Comparison of ENCODE assay signal across 12 cellular contexts in the genomic region with DNA sequence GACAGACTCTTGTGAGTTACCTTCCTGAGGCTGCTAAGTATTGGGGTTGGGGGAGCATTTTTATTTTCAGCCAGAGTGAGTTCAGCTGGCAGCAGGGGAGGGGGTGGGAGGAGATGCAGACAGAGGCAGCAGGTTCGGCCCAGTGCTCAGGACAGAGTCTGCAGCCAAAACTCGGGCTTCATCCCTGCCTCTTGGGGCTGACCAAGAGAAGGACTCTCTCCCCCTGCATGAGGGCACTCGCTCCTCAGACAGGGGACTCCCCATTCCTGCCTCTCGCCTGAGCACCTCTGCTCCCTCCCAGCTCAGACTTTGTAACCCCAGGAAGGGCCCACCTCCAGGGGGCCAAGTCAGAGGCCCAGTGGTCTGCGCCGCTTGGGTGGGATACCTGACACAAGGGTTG. TPM values are rescaled to one million over a fixed set of nuclear protein-coding genes. Genes with fewer than 3 reads are reported as not detected.
DNase-seq lines count a peak whose midpoint lies in the region; ATAC-seq and TF ChIP-seq lines count a peak whose summit lies in the region.
"Had no signal": no experiment of that assay in that cellular context is flagged by ENCODE, and none has a peak within 500 bp of the region (broad histone marks: within the 10 kb centered on the region; RNA-seq: fewer than 3 reads in every experiment).

No MANE protein-coding gene starts in this region.

- no peak overlapping the region for H3K4me3 ChIP-seq in subcutaneous abdominal adipose tissue (ENCODE audit: low read depth in 1 of 5, low read length in 5 of 5)
- H3K4me3 ChIP-seq in ovary = no peak overlapping the region

- peak overlapping the region in 1 of 5 donors; percentile 75 for H3K9ac ChIP-seq in subcutaneous abdominal adipose tissue (ENCODE audit: low read length in 5 of 5)

- ATAC-seq in activated T-cell treated with anti-CD3 and anti-CD28 coated beads, Interleukin-2, amount 50 U/mL, for 4 hours = no peak
- ATAC-seq in GM21381 (IDR thresholded peaks at IDR 0.05; ENCODE audit: unreplicated experiment) = no peak
- ATAC-seq: PC-3 had no signal

- TF ChIP-seq CTCF in VCaP (conservative IDR thresholded peaks at IDR 0.05) (no peak), ovary (IDR thresholded peaks at IDR 0.05) (no peak)

- H3K27me3 ChIP-seq in subcutaneous abdominal adipose tissue (ENCODE audit: control insufficient read depth in 5 of 5, insufficient read depth in 4 of 5, low read length in 5 of 5) (no peaks in the 10 kb centered on the region), ovary (no peaks in the 10 kb centered on the region)

- H3K9me3 ChIP-seq in subcutaneous abdominal adipose tissue (ENCODE audit: control insufficient read depth in 5 of 5, low read length in 5 of 5) (no peaks in the 10 kb centered on the region), ovary (no peaks in the 10 kb centered on the region)

- peaks cover 21 to 88% (median 81%) of the 10 kb centered on the region in 5 donors for H3K4me1 ChIP-seq in subcutaneous abdominal adipose tissue (ENCODE audit: control insufficient read depth in 5 of 5, insufficient read depth in 5 of 5, low read length in 5 of 5)
- peaks cover 20% of the 10 kb centered on the region for H3K4me1 ChIP-seq in ovary (ENCODE audit: insufficient read depth)

- H3K27ac ChIP-seq in VCaP (peak overlapping the region; percentile 89; the same call in 1 of the 2 replicates), subcutaneous abdominal adipose tissue (ENCODE audit: low read depth, low read length) (peak overlapping the region; percentile 97), ovary (peak overlapping the region in 1 of 2 donors; percentile 69)
- H3K27ac ChIP-seq: WERI-Rb-1 had no signal

- peak overlapping the region in 5 of 6 donors; percentile 64 to 89 (median 74) for H3K27ac Mint-ChIP-seq in immature natural killer cell

- TF ChIP-seq POLR2A in ovary (IDR thresholded peaks at IDR 0.05) = no peak

- H3K36me3 Mint-ChIP-seq in activated T-cell treated with anti-CD3 and anti-CD28 coated beads, Interleukin-2, amount 50 U/mL, for 4 hours (ENCODE audit: insufficient read depth) = no peaks in the 10 kb centered on the region
- H3K36me3 Mint-ChIP-seq in immature natural killer cell = no peaks in the 10 kb centered on the region

- no peaks in the 10 kb centered on the region for H3K27me3 Mint-ChIP-seq in activated T-cell treated with anti-CD3 and anti-CD28 coated beads, Interleukin-2, amount 50 U/mL, for 4 hours (ENCODE audit: low read depth)
- peaks cover 2 to 13% (median 4%) of the 10 kb centered on the region in 3 donors for H3K27me3 Mint-ChIP-seq in immature natural killer cell (ENCODE audit: low read depth in 3 of 3)

- H3K36me3 ChIP-seq in subcutaneous abdominal adipose tissue (ENCODE audit: control insufficient read depth in 5 of 5, insufficient read depth in 5 of 5, low read length in 5 of 5) (peaks cover 0 to 9% (median 3%) of the 10 kb centered on the region in 5 donors), ovary (no peaks in the 10 kb centered on the region)

- DNase-seq in activated T-cell treated with anti-CD3 and anti-CD28 coated beads, Interleukin-2, amount 50 U/mL, for 4 hours = no peak
- DNase-seq in activated T-cell treated with anti-CD3 and anti-CD28 coated beads, Interleukin-2, amount 50 U/mL, for 48 hours = no peak
- DNase-seq in immature natural killer cell (no peak), NCI-H1694 (lab: John Stamatoyannopoulos, UW) (no peak), ovary (no peak)
- DNase-seq: NCI-H187 treated with DMSO at 0.1 percent for 48 hours, PC-3, retina, WERI-Rb-1 had no signal

- peaks cover 42% of the 10 kb centered on the region for H3K4me1 Mint-ChIP-seq in activated T-cell treated with anti-CD3 and anti-CD28 coated beads, Interleukin-2, amount 50 U/mL, for 4 hours (ENCODE audit: low read depth)
- peaks cover 36 to 37% of the 10 kb centered on the region in 2 donors for H3K4me1 Mint-ChIP-seq in immature natural killer cell

- H3K9me3 Mint-ChIP-seq in activated T-cell treated with anti-CD3 and anti-CD28 coated beads, Interleukin-2, amount 50 U/mL, for 4 hours = no peaks in the 10 kb centered on the region
- no peaks in the 10 kb centered on the region for H3K9me3 Mint-ChIP-seq in immature natural killer cell

- WGBS in ovary, 3 donors = 71 to 85% (median 80%) methylated on average over 5 to 6 of the region's 6 CpGs

- peak overlapping the region; percentile 74 for H3K4me3 Mint-ChIP-seq in activated T-cell treated with anti-CD3 and anti-CD28 coated beads, Interleukin-2, amount 50 U/mL, for 4 hours
- peak overlapping the region; percentile 65 to 81 (median 75) for H3K4me3 Mint-ChIP-seq in immature natural killer cell

- no peak for TF ChIP-seq EP300 in ovary (IDR thresholded peaks at IDR 0.05)

- intact Hi-C loops in ovary (cut with DNase I) = loop anchor here in 1 of 4 donors (1.0 kb wide), 1 partner anchor 69 kb away; the partner anchor contains the start of gene CEP170B

RNA-seq across cellular contexts. Expression of gene AKT1, which starts 1.1 kb away (rescaled TPM):
- 100 to 1,000 TPM; 107 to 124 (median 116) TPM for total RNA-seq in activated T-cell treated with anti-CD3 and anti-CD28 coated beads, Interleukin-2, amount 50 U/mL, for 4 hours
- polyA plus RNA-seq in immature natural killer cell = 10 to 100 TPM; 14.8 to 23.3 (median 21.3) TPM
- 100 to 1,000 TPM in 4 of 7 donors, 10 to 100 TPM in 3; 58.1 to 105 (median 103) TPM for total RNA-seq in ovary
- 10 to 100 TPM; 53.9 to 72.6 TPM for polyA plus RNA-seq in ovary

RNA-seq across cellular contexts. Expression of gene ZBTB42, which starts 4.2 kb away (rescaled TPM):
- total RNA-seq in activated T-cell treated with anti-CD3 and anti-CD28 coated beads, Interleukin-2, amount 50 U/mL, for 4 hours = 1 to 10 TPM; 3.6 to 4.1 (median 4.0) TPM
- polyA plus RNA-seq in immature natural killer cell (1 to 10 TPM in 2 of 3 donors, under 1 TPM in 1; 0.25 to 2.4 (median 2.0) TPM), ovary (1 to 10 TPM in 1 of 2 donors, under 1 TPM in 1; 0.42 to 1.8 TPM)
- total RNA-seq in ovary = 10 to 100 TPM in 1 of 7 donors, 1 to 10 TPM in 6; 2.0 to 18.7 (median 4.1) TPM

RNA-seq across cellular contexts. Expression of gene SIVA1, which starts 43.7 kb away (rescaled TPM):
- total RNA-seq in activated T-cell treated with anti-CD3 and anti-CD28 coated beads, Interleukin-2, amount 50 U/mL, for 4 hours = 100 to 1,000 TPM; 135 to 157 (median 149) TPM
- polyA plus RNA-seq in immature natural killer cell (100 to 1,000 TPM; 155 to 321 (median 203) TPM), ovary (100 to 1,000 TPM in 1 of 2 donors, 1 to 10 TPM in 1; 2.4 to 249 TPM)
- total RNA-seq in ovary = 100 to 1,000 TPM in 3 of 7 donors, 10 to 100 TPM in 4; 85.7 to 385 (median 91.6) TPM
